Comparison of ENCODE assay signal across 7 cellular contexts in genomic region chr12:122081697-122082221, GRCh38. TPM values are rescaled to one million over a fixed set of nuclear protein-coding genes. Genes with fewer than 3 reads are reported as not detected.
A peak's percentile ranks its signal among the peaks of the same experiment; 100 is the strongest.
DNase-seq lines count a peak whose midpoint lies in the region; ATAC-seq, FAIRE-seq and TF ChIP-seq lines count a peak whose summit lies in the region.

No MANE protein-coding gene starts in this region.

- peak; percentile 34 for DNase-seq in H54 (ENCODE audit: insufficient read length, low spot score)
- DNase-seq in Panc1 (ENCODE audit: low read depth, low spot score): no peak
- no peak for DNase-seq in epidermal melanocyte (ENCODE audit: insufficient read length, low spot score)
- no peak for DNase-seq in DMS53 (lab: John Stamatoyannopoulos, UW)

- no peaks in the 10 kb centered on the region for H3K27me3 ChIP-seq in Panc1 (ENCODE audit: control insufficient read depth, insufficient read depth, low read length)

- CTCF ChIA-PET in Panc1 (lab: Charles Lee): no interaction called here

- peak overlapping the region; percentile 91 for H3K27ac ChIP-seq in Panc1 (ENCODE audit: low read length)
- H3K27ac ChIP-seq in cingulate gyrus (ENCODE audit: low read depth, low read length): peak overlapping the region; percentile 57
- H3K27ac ChIP-seq in mesodermal cell (ENCODE audit: low read depth, low read length, severe bottlenecking): peak overlapping the region; percentile 69

- POLR2A ChIA-PET in Panc1 (lab: Charles Lee): interaction anchor here (1.0 kb wide), 1 partner anchor 14 kb away, joined by 3 read pairs; no protein-coding TSS in a partner anchor

- peaks cover 8% of the 10 kb centered on the region; the same call in 1 of the 2 replicates for H3K36me3 ChIP-seq in Panc1 (ENCODE audit: control insufficient read depth, insufficient read depth, low read length)
- peaks cover 39% of the 10 kb centered on the region for H3K36me3 ChIP-seq in mesodermal cell (ENCODE audit: control insufficient read depth, insufficient read depth, low read length)

- peak overlapping the region; percentile 65 for H3K4me3 ChIP-seq in GM12875 (ENCODE audit: low read depth, low read length)
- peak overlapping the region; percentile 62 to 76 for H3K4me3 ChIP-seq in Panc1 (ENCODE audit: low read depth in 2 of 2, low read length in 2 of 2)
- H3K4me3 ChIP-seq in mesodermal cell (ENCODE audit: extremely low read depth, insufficient read depth, low read length, poor library complexity, severe bottlenecking): peak overlapping the region; percentile 8

- 64 to 65% methylated on average over 5 to 7 of the region's 7 CpGs for WGBS in mesodermal cell (ENCODE audit: insufficient coverage in 2 of 2), 2 experiments

- no TSS peak for BruUV-seq in Panc1 (replicated peaks; lab: Mats Ljungman, UMichigan)

- no peak for TF ChIP-seq POLR2A in H54 (IDR thresholded peaks at IDR 0.05; ENCODE audit: low read depth, low read length)

- H3K4me1 ChIP-seq in Panc1 (ENCODE audit: control insufficient read depth, insufficient read depth, low read length) (peaks cover 34% of the 10 kb centered on the region), mesodermal cell (ENCODE audit: control insufficient read depth, insufficient read depth, low read length, poor library complexity, severe bottlenecking) (peaks cover 22% of the 10 kb centered on the region)

- TF ChIP-seq CTCF in GM12875 (IDR thresholded peaks at IDR 0.05; ENCODE audit: borderline replicate concordance, insufficient read depth, low read depth, low read length): no peak
- no peak for TF ChIP-seq CTCF in Panc1 (IDR thresholded peaks at IDR 0.05)

- in situ Hi-C loops in Panc1 (cut with HindIII; ENCODE audit: low pct_unique_long_range_greater_than_20kb, low sequenced_read_pairs): no loop called here

- no peak for FAIRE-seq in H54 (lab: Jason Lieb, UNC)

- intact Hi-C loops in Panc1 (cut with micrococcal nuclease; ENCODE audit: unreplicated experiment): no loop called here

- no peaks in the 10 kb centered on the region for H3K9me3 ChIP-seq in Panc1 (ENCODE audit: control insufficient read depth, insufficient read depth, low read depth, low read length)
- no peaks in the 10 kb centered on the region for H3K9me3 ChIP-seq in mesodermal cell (ENCODE audit: control insufficient read depth, low read length)

- no peak for ATAC-seq in Panc1

RNA-seq across cellular contexts. Expression of gene MLXIP, which starts 3.2 kb away (rescaled TPM):
- 124 TPM for total RNA-seq in Panc1 (2021; ENCODE audit: unreplicated experiment)
- 115 TPM for polyA plus RNA-seq in Panc1 (2012; ENCODE audit: insufficient read length)
- 26.2 TPM for polyA plus RNA-seq in mesodermal cell (2013, experiment 1 of 2)
- polyA plus RNA-seq in mesodermal cell (2013, experiment 2 of 2): 21.8 TPM

Comparison
In these comparisons a context has a peak if more than half of its experiments do, and no peak if none do; other contexts are left out.
1. H3K4me3 ChIP-seq: peak in every context shown above with its lines; median percentile 69 in Panc1; 65 in GM12875; 8 in mesodermal cell.